13 cellular contexts compared by ENCODE assay signal in the genomic region with DNA sequence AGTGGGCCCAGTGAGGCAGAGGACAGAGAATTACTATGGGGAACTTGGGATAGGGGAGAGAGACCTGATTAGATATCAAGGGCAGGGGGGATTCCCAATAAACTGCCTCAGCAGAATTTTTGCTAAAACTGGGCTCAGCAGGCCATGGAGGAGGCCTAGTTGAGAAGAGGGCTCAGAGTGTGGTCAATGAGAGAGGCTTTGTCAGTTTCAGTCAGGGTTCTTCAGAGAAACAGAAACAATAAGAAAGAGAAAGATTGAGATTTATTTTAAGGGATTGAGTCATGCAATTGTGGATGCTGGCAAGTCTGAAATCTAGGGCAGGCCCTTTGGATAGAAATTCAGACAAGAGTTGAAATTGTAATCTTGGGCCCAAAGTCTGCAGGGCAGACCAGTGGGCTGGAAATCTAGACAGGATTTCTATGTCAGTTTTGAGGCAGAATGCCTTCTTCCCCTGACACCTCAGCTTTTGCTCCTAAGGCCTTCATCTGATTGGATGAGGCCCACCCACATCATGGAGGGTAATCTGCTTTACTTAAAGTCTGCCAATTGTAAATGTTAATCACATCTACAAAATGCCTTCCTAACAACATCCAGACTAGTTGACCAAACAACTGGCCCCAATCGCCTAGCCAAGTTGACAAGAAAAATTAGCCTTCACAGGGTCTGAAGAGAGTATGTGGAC. TPM values are rescaled to one million over a fixed set of nuclear protein-coding genes. Genes with fewer than 3 reads are reported as not detected.
DNase-seq lines count a peak whose midpoint lies in the region; ATAC-seq and TF ChIP-seq lines count a peak whose summit lies in the region.
"Had no signal": no experiment of that assay in that cellular context is flagged by ENCODE, and none has a peak within 500 bp of the region (broad histone marks: within the 10 kb centered on the region; RNA-seq: fewer than 3 reads in every experiment).

No MANE protein-coding gene starts in this region.

- no peaks in the 10 kb centered on the region for H3K27me3 ChIP-seq in transverse colon
- H3K27me3 ChIP-seq in adrenal gland: no peaks in the 10 kb centered on the region

- peak overlapping the region; percentile 92 for H3K27ac ChIP-seq in mesodermal cell (ENCODE audit: low read depth, low read length, severe bottlenecking)
- H3K27ac ChIP-seq in transverse colon: no peak overlapping the region
- no peak overlapping the region for H3K27ac ChIP-seq in adrenal gland
- H3K27ac ChIP-seq: neutrophil had no signal

- DNase-seq in transverse colon (no peak), adrenal gland (no peak), HK-2 (ENCODE audit: unreplicated experiment) (no peak)
- DNase-seq: activated B cell treated with CpG ODN at 0.5 μM for 24 hours, anterior cingulate cortex, erythroblast, NCI-H1436 had no signal

- H3K4me3 ChIP-seq in mesodermal cell (ENCODE audit: extremely low read depth, insufficient read depth, low read length, poor library complexity, severe bottlenecking): peak overlapping the region; percentile 6
- H3K4me3 ChIP-seq in transverse colon: no peak overlapping the region
- H3K4me3 ChIP-seq in adrenal gland: no peak overlapping the region

- H3K36me3 ChIP-seq in mesodermal cell (ENCODE audit: control insufficient read depth, insufficient read depth, low read length) (no peaks in the 10 kb centered on the region), transverse colon (no peaks in the 10 kb centered on the region), adrenal gland (replicated peaks in 1 of 2) (no peaks in the 10 kb centered on the region)
- H3K36me3 ChIP-seq: neutrophil had no signal

- peak; percentile 78 for ATAC-seq in GM18909 (IDR thresholded peaks at IDR 0.05; ENCODE audit: poor library complexity, unreplicated experiment)
- peak; percentile 80 for ATAC-seq in GM21526 (IDR thresholded peaks at IDR 0.05; ENCODE audit: low FRiP score, unreplicated experiment)
- peak; percentile 68 for ATAC-seq in HG03196 (IDR thresholded peaks at IDR 0.05; ENCODE audit: unreplicated experiment)

- TF ChIP-seq CTCF in transverse colon (IDR thresholded peaks at IDR 0.05): no peak
- no peak for TF ChIP-seq CTCF in adrenal gland (IDR thresholded peaks at IDR 0.05)

- no peaks in the 10 kb centered on the region for H3K9me3 ChIP-seq in mesodermal cell (ENCODE audit: control insufficient read depth, low read length)
- no peaks in the 10 kb centered on the region for H3K9me3 ChIP-seq in transverse colon
- no peaks in the 10 kb centered on the region for H3K9me3 ChIP-seq in adrenal gland (replicated peaks in 1 of 3)
- H3K9me3 ChIP-seq: neutrophil had no signal

- in situ Hi-C loops in transverse colon (cut with MboI; ENCODE audit: low pct_ligation_motif_present in 1 of 4, low pct_unique_long_range_greater_than_20kb in 1 of 4, low sequenced_read_pairs in 3 of 4): no loop called here

- H3K4me1 ChIP-seq in mesodermal cell (ENCODE audit: control insufficient read depth, insufficient read depth, low read length, poor library complexity, severe bottlenecking): peaks cover 43% of the 10 kb centered on the region
- no peaks in the 10 kb centered on the region for H3K4me1 ChIP-seq in transverse colon
- no peaks in the 10 kb centered on the region for H3K4me1 ChIP-seq in adrenal gland (replicated peaks in 1 of 2)

- TF ChIP-seq EP300 in transverse colon (IDR thresholded peaks at IDR 0.05; ENCODE audit: low read depth): no peak

- intact Hi-C loops in transverse colon (cut with DNase I; ENCODE audit: low total_unique reads) (no loop called here), adrenal gland (cut with DNase I) (no loop called here)

- 100% methylated on average over 1 of the region's 1 CpG; no CpG with 5 or more reads in 1 of the 2 experiments for WGBS in mesodermal cell (ENCODE audit: insufficient coverage in 2 of 2), 2 experiments
- 90 to 100% methylated on average over 1 of the region's 1 CpG for WGBS in transverse colon (ENCODE audit: low coverage in 1 of 2), 2 donors
- WGBS in adrenal gland, 4 donors: 78 to 93% (median 87%) methylated on average over 1 of the region's 1 CpG

- no peak for TF ChIP-seq POLR2A in transverse colon (IDR thresholded peaks at IDR 0.05)
- no peak for TF ChIP-seq POLR2A in adrenal gland (IDR thresholded peaks at IDR 0.05)

RNA-seq across cellular contexts. Expression of gene CCSER2, which starts 33.5 kb away (rescaled TPM):
- polyA plus RNA-seq in mesodermal cell (2013, experiment 1 of 2): 54.0 TPM
- 58.1 TPM for polyA plus RNA-seq in mesodermal cell (2013, experiment 2 of 2)
- 10 to 100 TPM; 20.9 to 45.6 (median 33.7) TPM for total RNA-seq in transverse colon
- total RNA-seq in adrenal gland: 10 to 100 TPM; 22.2 to 63.9 (median 39.1) TPM
- polyA plus RNA-seq in adrenal gland: 10 to 100 TPM in 1 of 3 donors, 1 to 10 TPM in 2; 8.3 to 49.2 (median 8.6) TPM

RNA-seq across cellular contexts. Expression of gene RGR, which starts 50.1 kb away (rescaled TPM):
- not detected for polyA plus RNA-seq in mesodermal cell (2013, experiment 1 of 2)
- polyA plus RNA-seq in mesodermal cell (2013, experiment 2 of 2): not detected
- total RNA-seq in transverse colon (1 to 10 TPM in 3 of 4 donors, not detected in 1; 1.1 to 6.0 (median 1.2) TPM), adrenal gland (not detected)
- polyA plus RNA-seq in adrenal gland: under 1 TPM in 1 of 3 donors, not detected in 2; 0.17 TPM
- total RNA-seq: activated B cell treated with CpG ODN at 0.5 μM for 24 hours had no signal

RNA-seq across cellular contexts. Expression of gene LRIT1, which starts 53.6 kb away (rescaled TPM):
- polyA plus RNA-seq in mesodermal cell (2013, experiment 1 of 2): not detected
- polyA plus RNA-seq in mesodermal cell (2013, experiment 2 of 2): not detected
- total RNA-seq in transverse colon (not detected), adrenal gland (not detected)
- not detected for polyA plus RNA-seq in adrenal gland
- total RNA-seq: activated B cell treated with CpG ODN at 0.5 μM for 24 hours, temporal lobe had no signal
